Comparison of ENCODE assay signal across 22 cellular contexts in the genomic region with DNA sequence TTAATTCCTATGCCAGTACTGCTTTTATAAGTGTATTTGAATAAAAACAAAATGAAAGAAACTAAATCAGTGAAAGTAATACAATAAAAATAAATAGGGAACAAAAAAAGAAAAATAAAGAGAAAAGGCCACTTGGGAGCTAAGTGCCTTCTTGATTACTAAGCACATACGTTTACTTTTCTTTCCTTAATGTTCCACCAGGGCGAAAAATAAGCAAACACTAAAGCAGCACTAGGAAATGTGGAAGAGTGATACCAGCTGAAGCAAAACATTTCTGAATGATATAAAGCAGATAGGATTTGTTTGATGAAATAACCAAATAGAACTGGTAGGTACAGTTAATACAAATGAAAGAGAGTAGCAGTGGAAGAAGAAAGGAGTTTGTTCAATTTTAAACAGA.
A peak's percentile ranks its signal among the peaks of the same experiment; 100 is the strongest.
DNase-seq lines count a peak whose midpoint lies in the region; ATAC-seq, FAIRE-seq and TF ChIP-seq lines count a peak whose summit lies in the region.
"Had no signal": no experiment of that assay in that cellular context is flagged by ENCODE, and none has a peak within 500 bp of the region (broad histone marks: within the 10 kb centered on the region; RNA-seq: fewer than 3 reads in every experiment).

No MANE protein-coding gene starts in this region.

- no TSS peak for BruUV-seq in PC-3 (replicated peaks; lab: Mats Ljungman, UMichigan)

- H3K36me3 Mint-ChIP-seq in CD4-positive, alpha-beta memory T cell, result no peaks in the 10 kb centered on the region
- H3K36me3 Mint-ChIP-seq: CD4-positive, CD25-positive, alpha-beta regulatory T cell had no signal

- H4K20me1 ChIP-seq in PC-3 (ENCODE audit: low read length) (no peaks in the 10 kb centered on the region), hepatocyte (ENCODE audit: insufficient read depth, poor library complexity, severe bottlenecking) (no peaks in the 10 kb centered on the region), smooth muscle cell (ENCODE audit: low read depth) (no peaks in the 10 kb centered on the region)

- H3K4me1 ChIP-seq in PC-3 (ENCODE audit: insufficient read depth, low read length) (peaks cover 45% of the 10 kb centered on the region), hepatocyte (ENCODE audit: insufficient read depth) (peaks cover 13% of the 10 kb centered on the region), smooth muscle cell (ENCODE audit: low read depth) (no peaks in the 10 kb centered on the region)
- H3K4me1 ChIP-seq in CD4-positive, alpha-beta memory T cell (ENCODE audit: insufficient read depth, low read length), result no peaks in the 10 kb centered on the region
- H3K4me1 ChIP-seq: BE2C had no signal

- no peak overlapping the region for H3K4me3 Mint-ChIP-seq in CD4-positive, alpha-beta memory T cell
- H3K4me3 Mint-ChIP-seq: CD4-positive, CD25-positive, alpha-beta regulatory T cell; GM23338 had no signal

- no peaks in the 10 kb centered on the region for H3K9me3 Mint-ChIP-seq in CD4-positive, alpha-beta memory T cell
- H3K9me3 Mint-ChIP-seq: GM23338 had no signal

- FAIRE-seq in GM19239 (lab: Jason Lieb, UNC), result no peak
- FAIRE-seq: GM12878, K562 had no signal

- H2AFZ ChIP-seq in PC-3 (ENCODE audit: low read length), result peak overlapping the region; percentile 17
- H2AFZ ChIP-seq in hepatocyte, result no peak overlapping the region
- H2AFZ ChIP-seq in smooth muscle cell (ENCODE audit: low read depth), result peak overlapping the region; percentile 2

- WGBS in hepatocyte (ENCODE audit: low lambda C conversion rate, missing lambda C conversion rate), result 37% methylated on average over 2 of the region's 2 CpGs
- WGBS in smooth muscle cell (ENCODE audit: low lambda C conversion rate), result 67% methylated on average over 2 of the region's 2 CpGs

- peak overlapping the region in 1 of 7 donors; percentile 3 for H3K27ac Mint-ChIP-seq in CD4-positive, alpha-beta memory T cell
- H3K27ac Mint-ChIP-seq: CD4-positive, CD25-positive, alpha-beta regulatory T cell; GM23338 had no signal

- H3F3A ChIP-seq in PC-3 (ENCODE audit: low read length, unreplicated experiment) (no peaks in the 10 kb centered on the region), smooth muscle cell (ENCODE audit: low read depth) (no peaks in the 10 kb centered on the region)

- TF ChIP-seq CTCF in PC-3 (conservative IDR thresholded peaks at IDR 0.05; ENCODE audit: low read depth, low read length) (no peak), hepatocyte (IDR thresholded peaks at IDR 0.05; ENCODE audit: poor library complexity) (no peak), smooth muscle cell (IDR thresholded peaks at IDR 0.05; ENCODE audit: borderline replicate concordance, insufficient read depth, poor library complexity, severe bottlenecking) (no peak)

- intact Hi-C loops in PC-3 (cut with micrococcal nuclease), result no loop called here
- intact Hi-C loops in CD4-positive, alpha-beta memory T cell (cut with micrococcal nuclease), result no loop called here

- CTCF ChIA-PET in PC-3 (lab: Charles Lee), result interaction anchor here (0.9 kb wide), 1 partner anchor 82 kb away, joined by 8 read pairs; no protein-coding TSS in a partner anchor
- CTCF ChIA-PET in CD4-positive, alpha-beta memory T cell (lab: Charles Lee; ENCODE audit: partially characterized antibody), result no interaction called here

- H3K27me3 ChIP-seq in PC-3 (ENCODE audit: low read length), result no peaks in the 10 kb centered on the region
- H3K27me3 ChIP-seq in hepatocyte, result no peaks in the 10 kb centered on the region
- no peaks in the 10 kb centered on the region for H3K27me3 ChIP-seq in smooth muscle cell (ENCODE audit: low read depth)
- H3K27me3 ChIP-seq in CD4-positive, alpha-beta memory T cell (ENCODE audit: insufficient read depth, low read length), result no peaks in the 10 kb centered on the region
- H3K27me3 ChIP-seq: BE2C had no signal

- H3K79me2 ChIP-seq in PC-3 (ENCODE audit: low read length), result no peaks in the 10 kb centered on the region
- H3K79me2 ChIP-seq in hepatocyte, result no peaks in the 10 kb centered on the region
- H3K79me2 ChIP-seq in smooth muscle cell (ENCODE audit: low read depth), result no peaks in the 10 kb centered on the region

- peaks cover 0 to 1% (median 0%) of the 10 kb centered on the region in 4 donors for H3K4me1 Mint-ChIP-seq in CD4-positive, alpha-beta memory T cell
- H3K4me1 Mint-ChIP-seq: CD4-positive, CD25-positive, alpha-beta regulatory T cell had no signal

- H3K4me2 ChIP-seq in PC-3 (ENCODE audit: low read length) (no peak overlapping the region), hepatocyte (no peak overlapping the region), smooth muscle cell (no peak overlapping the region)
- H3K4me2 ChIP-seq: GM23338 had no signal

- no peaks in the 10 kb centered on the region for H3K9me3 ChIP-seq in PC-3 (ENCODE audit: low read length)
- H3K9me3 ChIP-seq in hepatocyte (ENCODE audit: low read depth), result no peaks in the 10 kb centered on the region
- no peaks in the 10 kb centered on the region for H3K9me3 ChIP-seq in smooth muscle cell (replicated peaks; ENCODE audit: low read depth)
- H3K9me3 ChIP-seq in CD4-positive, alpha-beta memory T cell (ENCODE audit: control insufficient read depth in 1 of 2, low read length in 2 of 2), result no peaks in the 10 kb centered on the region
- H3K9me3 ChIP-seq: BE2C had no signal

- H3K27ac ChIP-seq in PC-3 (ENCODE audit: low read length), result no peak overlapping the region
- peak overlapping the region; percentile 7 for H3K27ac ChIP-seq in hepatocyte
- peak overlapping the region; percentile 91 for H3K27ac ChIP-seq in smooth muscle cell (ENCODE audit: low read depth)
- H3K27ac ChIP-seq in CD4-positive, alpha-beta memory T cell (ENCODE audit: low read depth, low read length), result no peak overlapping the region
- H3K27ac ChIP-seq: SK-N-MC had no signal

- POLR2A ChIA-PET in PC-3 (lab: Charles Lee; ENCODE audit: unreplicated experiment), result interaction anchor here (0.6 to 0.8 kb wide), 2 partner anchors 208 to 307 kb away, joined by 4 to 5 read pairs; no protein-coding TSS in a partner anchor
- POLR2A ChIA-PET in CD4-positive, alpha-beta memory T cell (lab: Charles Lee; ENCODE audit: partially characterized antibody), result no interaction called here

- ATAC-seq in PC-3, result no peak
- no peak for ATAC-seq in GM18873 (IDR thresholded peaks at IDR 0.05; ENCODE audit: low FRiP score, unreplicated experiment)
- ATAC-seq: GM23338, K562 had no signal

- DNase-seq in NCI-H748 (lab: John Stamatoyannopoulos, UW; ENCODE audit: unreplicated experiment) (peak; percentile 2), NCI-H748 treated with DMSO at 0.1 percent for 48 hours (lab: John Stamatoyannopoulos, UW) (no peak), PC-3 (peak; percentile 33), hepatocyte (ENCODE audit: low spot score) (no peak), smooth muscle cell (lab: John Stamatoyannopoulos, UW; ENCODE audit: unreplicated experiment) (no peak), GM19239 (ENCODE audit: insufficient read length, low spot score) (no peak)
- DNase-seq in CD4-positive, alpha-beta memory T cell, result no peak
- DNase-seq: BE2C; DMS153; EL; HCEC 1CT; MV-4-11; NCI-H1694 treated with DMSO at 0.1 percent for 48 hours; NCI-H524; NK-92 treated with Interleukin-12 subunit alpha and Interleukin-12 subunit beta, amount 100 ng/mL, for 24 hours; SHP77 had no signal

- H3K27me3 Mint-ChIP-seq in CD4-positive, alpha-beta memory T cell, result peaks cover 8% of the 10 kb centered on the region in 2 donors

- H3K9me2 ChIP-seq in PC-3 (replicated peaks; ENCODE audit: low read length) (no peaks in the 10 kb centered on the region), hepatocyte (replicated peaks; ENCODE audit: insufficient read depth) (no peaks in the 10 kb centered on the region)

- H3K36me3 ChIP-seq in PC-3 (ENCODE audit: low read depth, low read length) (no peaks in the 10 kb centered on the region), hepatocyte (replicated peaks; ENCODE audit: insufficient read depth, low read depth) (no peaks in the 10 kb centered on the region), smooth muscle cell (ENCODE audit: low read depth) (no peaks in the 10 kb centered on the region)
- H3K36me3 ChIP-seq in CD4-positive, alpha-beta memory T cell (ENCODE audit: insufficient read depth, low read length), result no peaks in the 10 kb centered on the region
- H3K36me3 ChIP-seq: BE2C had no signal

- no peak overlapping the region for H3K4me3 ChIP-seq in PC-3 (ENCODE audit: low read length)
- H3K4me3 ChIP-seq in hepatocyte, result no peak overlapping the region
- H3K4me3 ChIP-seq in smooth muscle cell, result no peak overlapping the region
- H3K4me3 ChIP-seq in CD4-positive, alpha-beta memory T cell (ENCODE audit: low read length in 2 of 2), result no peak overlapping the region
- H3K4me3 ChIP-seq: GM12878, GM23338, K562, SK-N-MC had no signal

- no peak overlapping the region for H3K9ac ChIP-seq in PC-3 (ENCODE audit: low read length)
- H3K9ac ChIP-seq in smooth muscle cell (ENCODE audit: low read depth), result no peak overlapping the region

Comparison
In these comparisons a context has a peak if more than half of its experiments do, and no peak if none do; other contexts are left out.
1. DNase-seq: peak in NCI-H748 (single experiment) and PC-3 (single experiment); none in NCI-H748 treated with DMSO at 0.1 percent for 48 hours (single experiment), hepatocyte (single experiment), smooth muscle cell (single experiment), CD4-positive, alpha-beta memory T cell (0 of 5) and GM19239 (single experiment).
2. H3K27ac ChIP-seq: peak in hepatocyte (single experiment) and smooth muscle cell (single experiment); none in PC-3 (single experiment) and CD4-positive, alpha-beta memory T cell (single experiment).